ENCODE assay signal across 16 cellular contexts in genomic region chr2:9170458-9171130, GRCh38. TPM values are rescaled to one million over a fixed set of nuclear protein-coding genes. Genes with fewer than 3 reads are reported as not detected.
DNase-seq lines count a peak whose midpoint lies in the region; ATAC-seq and TF ChIP-seq lines count a peak whose summit lies in the region.
"Had no signal": no experiment of that assay in that cellular context is flagged by ENCODE, and none has a peak within 500 bp of the region (broad histone marks: within the 10 kb centered on the region; RNA-seq: fewer than 3 reads in every experiment).

No MANE protein-coding gene starts in this region.

- intact Hi-C loops in posterior vena cava (cut with DNase I) = no loop called here

- no peaks in the 10 kb centered on the region for H3K36me3 ChIP-seq in HEK293 (ENCODE audit: control insufficient read depth in 2 of 2, insufficient read depth in 1 of 2, low read length in 2 of 2)
- H3K36me3 ChIP-seq: heart right ventricle, upper lobe of left lung had no signal

- no peaks in the 10 kb centered on the region for H3K27me3 ChIP-seq in foreskin keratinocyte
- H3K27me3 ChIP-seq: heart right ventricle, upper lobe of left lung had no signal

- H3K9me3 ChIP-seq in HEK293 (ENCODE audit: control insufficient read depth, insufficient read depth, low read depth, low read length) = no peaks in the 10 kb centered on the region
- H3K9me3 ChIP-seq: heart right ventricle, SK-N-SH, upper lobe of left lung had no signal

- no peak overlapping the region for H3K27ac Mint-ChIP-seq in activated T-cell treated with anti-CD3 and anti-CD28 coated beads, Interleukin-2, amount 50 U/mL, for 24 hours

- CTCF ChIA-PET in HEK293 (lab: Yijun Ruan, JAX) = interaction anchor here (0.6 kb wide), 1 partner anchor 16 kb away, joined by 3 read pairs; no protein-coding TSS in a partner anchor

- H3K27ac ChIP-seq in HEK293 (ENCODE audit: extremely low read depth, low read depth, low read length) (no peak overlapping the region), foreskin keratinocyte (peak overlapping the region; percentile 7)
- H3K27ac ChIP-seq: heart right ventricle, upper lobe of left lung had no signal

- TF ChIP-seq CTCF in HEK293 (tag by site-specific recombination; IDR thresholded peaks at IDR 0.05) (no peak), foreskin keratinocyte (conservative IDR thresholded peaks at IDR 0.05) (no peak)

- H3K4me1 ChIP-seq in HEK293 (ENCODE audit: control insufficient read depth, insufficient read depth, low read length) = peaks cover 4% of the 10 kb centered on the region; the same call in 1 of the 2 replicates
- peaks cover 26% of the 10 kb centered on the region for H3K4me1 ChIP-seq in foreskin keratinocyte

- H3K9me3 Mint-ChIP-seq in activated T-cell treated with anti-CD3 and anti-CD28 coated beads, Interleukin-2, amount 50 U/mL, for 24 hours = no peaks in the 10 kb centered on the region
- H3K9me3 Mint-ChIP-seq: neural crest cell had no signal

- H3K27me3 Mint-ChIP-seq in activated T-cell treated with anti-CD3 and anti-CD28 coated beads, Interleukin-2, amount 50 U/mL, for 24 hours = peaks cover 26% of the 10 kb centered on the region

- H3K4me3 ChIP-seq in HEK293 (ENCODE audit: low read depth, low read length) = no peak overlapping the region
- H3K4me3 ChIP-seq: heart right ventricle, upper lobe of left lung had no signal

- POLR2A ChIA-PET in HEK293 (lab: Yijun Ruan, JAX) = no interaction called here

- H3K4me1 Mint-ChIP-seq in activated T-cell treated with anti-CD3 and anti-CD28 coated beads, Interleukin-2, amount 50 U/mL, for 24 hours (ENCODE audit: low read depth) = no peaks in the 10 kb centered on the region

- H3K36me3 Mint-ChIP-seq in activated T-cell treated with anti-CD3 and anti-CD28 coated beads, Interleukin-2, amount 50 U/mL, for 24 hours (ENCODE audit: low read depth) = no peaks in the 10 kb centered on the region

- no peak overlapping the region for H3K4me3 Mint-ChIP-seq in activated T-cell treated with anti-CD3 and anti-CD28 coated beads, Interleukin-2, amount 50 U/mL, for 24 hours
- H3K4me3 Mint-ChIP-seq: neural crest cell had no signal

- DNase-seq in NCI-H510A treated with DMSO at 0.1 percent for 48 hours (lab: John Stamatoyannopoulos, UW) (peak; percentile 49), foreskin keratinocyte (peak in 1 of 2 donors; percentile 72), posterior vena cava (ENCODE audit: low spot score) (peak; percentile 17), GDM1 (lab: John Stamatoyannopoulos, UW) (no peak), NCI-H2171 treated with DMSO at 0.1 percent for 48 hours (lab: John Stamatoyannopoulos, UW) (no peak)
- no peak for DNase-seq in activated T-cell treated with anti-CD3 and anti-CD28 coated beads, Interleukin-2, amount 50 U/mL, for 24 hours
- DNase-seq: activated gamma-delta T cell; heart right ventricle; left ventricle myocardium superior; SK-N-SH; stimulated activated CD4-positive, alpha-beta T cell treated with anti-CD3 and anti-CD28 coated beads, Interleukin-2, amount 100 ng/mL, for 48 hours; stimulated activated CD8-positive, alpha-beta memory T cell treated with anti-CD3 and anti-CD28 coated beads, Interleukin-4, amount 100 ng/mL, for 48 hours had no signal

- ATAC-seq in foreskin keratinocyte = peak; percentile 50
- ATAC-seq: heart right ventricle, left ventricle myocardium superior, sciatic nerve had no signal

TF ChIP-seq in HEK293, 187 proteins besides CTCF, POLR2A, EP300 and RAD21:
- no peak for TF ChIP-seq MZF1 (tag by site-specific recombination; IDR thresholded peaks at IDR 0.05; ENCODE audit: borderline replicate concordance)
- TF ChIP-seq ZBTB17 (tag by site-specific recombination; IDR thresholded peaks at IDR 0.05) = 0 out of 2 replicates have a peak, but pooled peaks have one; percentile 15

RNA-seq across cellular contexts. Expression of gene ASAP2, which starts 36.0 kb away (rescaled TPM):
- total RNA-seq in foreskin keratinocyte (57.2 and 69.3 TPM in 2 replicates), posterior vena cava (10 to 100 TPM; 28.1 to 31.3 TPM)
- 20.8 and 21.8 TPM in 2 replicates for polyA plus RNA-seq in foreskin keratinocyte

Comparison
In these comparisons a context has a peak if more than half of its experiments do, and no peak if none do; other contexts are left out.
1. DNase-seq: peak in NCI-H510A treated with DMSO at 0.1 percent for 48 hours (single experiment) and posterior vena cava (single experiment); none in GDM1 (single experiment), activated T-cell treated with anti-CD3 and anti-CD28 coated beads, Interleukin-2, amount 50 U/mL, for 24 hours (single experiment) and NCI-H2171 treated with DMSO at 0.1 percent for 48 hours (single experiment).